Comparison of ENCODE assay signal across 17 cellular contexts in the genomic region with DNA sequence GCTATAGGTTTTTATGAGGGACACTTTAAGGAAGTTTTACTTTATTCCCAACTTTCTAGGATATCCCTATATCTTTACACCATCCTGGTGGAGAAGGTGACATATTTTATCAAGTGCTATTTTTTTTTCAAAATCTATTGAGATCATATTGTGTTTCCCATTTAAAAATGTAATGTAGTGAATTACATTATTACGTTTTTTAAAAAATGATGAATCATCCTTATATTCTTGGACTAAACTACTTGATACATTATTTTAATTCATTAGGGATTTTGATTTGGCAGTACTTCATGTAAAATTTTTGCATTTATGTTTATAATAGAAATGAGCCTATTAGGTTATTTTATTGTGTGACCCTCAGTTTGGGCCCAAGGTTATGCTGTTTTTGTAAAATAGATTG. TPM values are rescaled to one million over a fixed set of nuclear protein-coding genes. Genes with fewer than 3 reads are reported as not detected.
A peak's percentile ranks its signal among the peaks of the same experiment; 100 is the strongest.
DNase-seq lines count a peak whose midpoint lies in the region; ATAC-seq, FAIRE-seq and TF ChIP-seq lines count a peak whose summit lies in the region.
"Had no signal": no experiment of that assay in that cellular context is flagged by ENCODE, and none has a peak within 500 bp of the region (broad histone marks: within the 10 kb centered on the region; RNA-seq: fewer than 3 reads in every experiment).

No MANE protein-coding gene starts in this region.

- no peaks in the 10 kb centered on the region for H3K27me3 ChIP-seq in Loucy (ENCODE audit: insufficient read depth, low read length, poor library complexity, severe bottlenecking)
- no peaks in the 10 kb centered on the region for H3K27me3 ChIP-seq in pancreas
- H3K27me3 ChIP-seq in thyroid gland, result no peaks in the 10 kb centered on the region
- no peaks in the 10 kb centered on the region for H3K27me3 ChIP-seq in Peyer's patch

- peaks cover 10% of the 10 kb centered on the region for H3K4me1 ChIP-seq in A549
- peaks cover 61% of the 10 kb centered on the region for H3K4me1 ChIP-seq in Loucy (ENCODE audit: insufficient read depth, low read length, poor library complexity, severe bottlenecking)
- peaks cover 0 to 10% (median 0%) of the 10 kb centered on the region in 3 donors for H3K4me1 ChIP-seq in pancreas
- H3K4me1 ChIP-seq in thyroid gland, result peaks cover 5 to 30% of the 10 kb centered on the region in 2 donors
- H3K4me1 ChIP-seq in Peyer's patch, result peaks cover 0 to 10% (median 5%) of the 10 kb centered on the region in 4 donors

- H3K9me3 ChIP-seq in A549 (no peaks in the 10 kb centered on the region), Loucy (ENCODE audit: insufficient read depth, low read depth, low read length) (no peaks in the 10 kb centered on the region), pancreas (no peaks in the 10 kb centered on the region), thyroid gland (no peaks in the 10 kb centered on the region), Peyer's patch (no peaks in the 10 kb centered on the region)

- TF ChIP-seq RAD21 in A549 (conservative IDR thresholded peaks at IDR 0.05 in 1 of 2, IDR thresholded peaks at IDR 0.05 in 1 of 2), result no peak

- H3K36me3 ChIP-seq in Loucy (ENCODE audit: insufficient read depth, low read length) (peaks cover 4% of the 10 kb centered on the region; the same call in 1 of the 2 replicates), pancreas (no peaks in the 10 kb centered on the region), thyroid gland (no peaks in the 10 kb centered on the region), Peyer's patch (no peaks in the 10 kb centered on the region)

- WGBS in A549 (ENCODE audit: missing lambda C conversion rate), result 83% methylated on average over 1 of the region's 1 CpG
- 89 to 93% methylated on average over 1 of the region's 1 CpG for WGBS in pancreas, 2 donors
- 85 to 91% methylated on average over 1 of the region's 1 CpG for WGBS in thyroid gland, 2 donors

- H3K4me3 ChIP-seq in A549 (no peak overlapping the region), Loucy (ENCODE audit: low read length, poor library complexity, severe bottlenecking) (peak overlapping the region; percentile 81), pancreas (no peak overlapping the region), thyroid gland (replicated peaks in 1 of 3) (no peak overlapping the region), Peyer's patch (no peak overlapping the region)

- H3K79me2 ChIP-seq in Loucy (ENCODE audit: insufficient read depth, low read length), result peaks cover 76% of the 10 kb centered on the region

- intact Hi-C loops in pancreas (cut with DNase I), result no loop called here
- intact Hi-C loops in thyroid gland (cut with DNase I), result no loop called here

- H3K9me2 ChIP-seq in Loucy (replicated peaks; ENCODE audit: low read depth, low read length), result no peaks in the 10 kb centered on the region

- peaks cover 28% of the 10 kb centered on the region for H4K20me1 ChIP-seq in Loucy (ENCODE audit: insufficient read depth, low read length, poor library complexity, severe bottlenecking)

- no peak for TF ChIP-seq POLR2A in A549 (IDR thresholded peaks at IDR 0.05; ENCODE audit: low read length)
- TF ChIP-seq POLR2A in thyroid gland (IDR thresholded peaks at IDR 0.05), result no peak
- TF ChIP-seq POLR2A in Peyer's patch (IDR thresholded peaks at IDR 0.05), result no peak

- no peak for DNase-seq in A549 (ENCODE audit: low read depth in 1 of 2, low spot score in 1 of 2)
- DNase-seq in pancreas, result no peak
- DNase-seq in thyroid gland, result no peak
- DNase-seq in D721Med (ENCODE audit: insufficient read length, low spot score), result no peak
- no peak for DNase-seq in Peyer's patch
- DNase-seq: 8988T; CD8-positive, alpha-beta T cell; COR-L47; DMS53; HFFc6; Kasumi-1 had no signal

- FAIRE-seq in A549 (lab: Jason Lieb, UNC) (no peak), pancreas (lab: Jason Lieb, UNC) (peak; percentile 45), D721Med (lab: Jason Lieb, UNC) (no peak)
- FAIRE-seq: GM12891 had no signal

- no peak overlapping the region for H3K9ac ChIP-seq in Loucy (ENCODE audit: low read depth, low read length, poor library complexity, severe bottlenecking)

- POLR2A ChIA-PET in A549 (lab: Yijun Ruan, JAX), result no interaction called here

- H3F3A ChIP-seq in Loucy (ENCODE audit: low read depth), result peaks cover 4% of the 10 kb centered on the region; the same call in 1 of the 2 replicates

- CTCF ChIA-PET in A549 (lab: Yijun Ruan, JAX), result no interaction called here

- TF ChIP-seq CTCF in A549 (IDR thresholded peaks at IDR 0.05) (no peak), Loucy (conservative IDR thresholded peaks at IDR 0.05; ENCODE audit: low read length) (no peak), pancreas (IDR thresholded peaks at IDR 0.05) (no peak), thyroid gland (IDR thresholded peaks at IDR 0.05) (no peak), D721Med (IDR thresholded peaks at IDR 0.05; ENCODE audit: insufficient read depth, missing control alignments) (no peak), Peyer's patch (IDR thresholded peaks at IDR 0.05) (no peak)

- H2AFZ ChIP-seq in Loucy (ENCODE audit: low read length), result no peak overlapping the region

- ATAC-seq in A549 (no peak), pancreas (no peak), HG02973 (IDR thresholded peaks at IDR 0.05; ENCODE audit: unreplicated experiment) (no peak)
- ATAC-seq: CD8-positive, alpha-beta T cell had no signal

- H3K4me2 ChIP-seq in A549 (no peak overlapping the region), Loucy (ENCODE audit: low read depth, low read length, poor library complexity, severe bottlenecking) (peak overlapping the region; percentile 78)

- H3K27ac ChIP-seq in A549, result no peak overlapping the region
- H3K27ac ChIP-seq in pancreas, result no peak overlapping the region
- H3K27ac ChIP-seq in thyroid gland, result peak overlapping the region; percentile 25 to 54 (median 49)
- H3K27ac ChIP-seq in Peyer's patch, result no peak overlapping the region
- H3K27ac ChIP-seq: HL-60 had no signal

- TF ChIP-seq EP300 in A549 (IDR thresholded peaks at IDR 0.05), result no peak

TF ChIP-seq in A549, 52 proteins besides CTCF, POLR2A, EP300 and RAD21:
- TF ChIP-seq, protein P1, sequence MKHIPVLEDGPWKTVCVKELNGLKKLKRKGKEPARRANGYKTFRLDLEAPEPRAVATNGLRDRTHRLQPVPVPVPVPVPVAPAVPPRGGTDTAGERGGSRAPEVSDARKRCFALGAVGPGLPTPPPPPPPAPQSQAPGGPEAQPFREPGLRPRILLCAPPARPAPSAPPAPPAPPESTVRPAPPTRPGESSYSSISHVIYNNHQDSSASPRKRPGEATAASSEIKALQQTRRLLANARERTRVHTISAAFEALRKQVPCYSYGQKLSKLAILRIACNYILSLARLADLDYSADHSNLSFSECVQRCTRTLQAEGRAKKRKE (CRISPR knock-in tag; IDR thresholded peaks at IDR 0.05; ENCODE audit: low read depth), result no peak
- TF ChIP-seq RARB (CRISPR knock-in tag; IDR thresholded peaks at IDR 0.05) (no peak), MAFK (IDR thresholded peaks at IDR 0.05; ENCODE audit: partially characterized antibody) (peak; percentile 57)
TF ChIP-seq in A549: peak in this region for 1.

RNA-seq across cellular contexts. Expression of gene TMEM38B, which starts 4.0 kb away (rescaled TPM):
- polyA plus RNA-seq in A549 (2011; rRNA removed) (22.2 and 23.3 TPM in 2 replicates), A549 (2017; fragmentation: RNase III; extraction: RNeasy Plus Mini Kit Qiagen cat#74134 plus additional on column Dnase treatment) (13.1 to 15.3 TPM (median 14.7 TPM) in 3 replicates), pancreas (1 to 10 TPM; 1.4 to 3.6 TPM)
- polyA plus RNA-seq in A549 (2012; cell fraction: cytosol; rRNA removed), result 9.0 and 9.3 TPM in 2 replicates
- 2.2 and 4.9 TPM in 2 replicates for polyA plus RNA-seq in A549 (2012; cell fraction: nucleus; rRNA removed)
- 13.1 and 13.2 TPM in 2 replicates for polyA minus RNA-seq in A549 (2011; rRNA and poly(A)+ RNA removed)
- total RNA-seq in pancreas (1 to 10 TPM; 3.0 to 5.8 (median 5.1) TPM), thyroid gland (10 to 100 TPM; 38.4 to 80.9 (median 60.2) TPM), Peyer's patch (10 to 100 TPM in 3 of 4 donors, 1 to 10 TPM in 1; 9.9 to 18.0 (median 12.5) TPM)

RNA-seq across cellular contexts. Expression of gene TAL2, which starts 36.1 kb away (rescaled TPM):
- 0.13 and 0.22 TPM in 2 replicates for polyA plus RNA-seq in A549 (2011; rRNA removed)
- 0.12 and 0.21 TPM in 2 replicates for polyA plus RNA-seq in A549 (2012; cell fraction: cytosol; rRNA removed)
- polyA plus RNA-seq in A549 (2012; cell fraction: nucleus; rRNA removed), result 0.12 TPM in 1 of 2 replicates, not detected in the other
- polyA plus RNA-seq in A549 (2017; fragmentation: RNase III; extraction: RNeasy Plus Mini Kit Qiagen cat#74134 plus additional on column Dnase treatment), result 0.15 to 0.33 TPM (median 0.16 TPM) in 3 replicates
- polyA minus RNA-seq in A549 (2011; rRNA and poly(A)+ RNA removed), result not detected in 2 replicates
- total RNA-seq in pancreas, result under 1 TPM in 1 of 6 donors, not detected in 5; 0.38 TPM
- under 1 TPM in 1 of 2 donors, not detected in 1; 0.47 TPM for polyA plus RNA-seq in pancreas
- not detected for total RNA-seq in thyroid gland
- total RNA-seq in Peyer's patch, result not detected
- total RNA-seq: CD8-positive, alpha-beta T cell; HFFc6 had no signal
- polyA plus RNA-seq: AG04450, CD14-positive monocyte had no signal

Comparison
In these comparisons a context has a peak if more than half of its experiments do, and no peak if none do; other contexts are left out.
1. H3K27ac ChIP-seq: peak in thyroid gland (3 of 3); none in A549 (0 of 2), pancreas (0 of 4) and Peyer's patch (0 of 4).